ENCODE assay signal across 1 cellular context in the genomic region with DNA sequence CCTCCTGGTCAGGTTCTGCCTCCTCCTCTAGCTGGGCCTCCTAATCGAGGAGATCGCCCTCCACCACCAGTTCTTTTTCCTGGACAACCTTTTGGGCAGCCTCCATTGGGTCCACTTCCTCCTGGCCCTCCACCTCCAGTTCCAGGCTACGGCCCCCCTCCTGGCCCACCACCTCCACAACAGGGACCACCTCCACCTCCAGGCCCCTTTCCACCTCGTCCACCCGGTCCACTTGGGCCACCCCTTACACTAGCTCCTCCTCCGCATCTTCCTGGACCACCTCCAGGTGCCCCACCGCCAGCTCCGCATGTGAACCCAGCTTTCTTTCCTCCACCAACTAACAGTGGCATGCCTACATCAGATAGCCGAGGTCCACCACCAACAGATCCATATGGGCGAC.
TF ChIP-seq lines count a peak whose summit lies in the region.

No MANE protein-coding gene starts in this region.

TF ChIP-seq in IMR-90, 13 proteins besides CTCF, POLR2A, EP300 and RAD21:
- TF ChIP-seq, protein P1, sequence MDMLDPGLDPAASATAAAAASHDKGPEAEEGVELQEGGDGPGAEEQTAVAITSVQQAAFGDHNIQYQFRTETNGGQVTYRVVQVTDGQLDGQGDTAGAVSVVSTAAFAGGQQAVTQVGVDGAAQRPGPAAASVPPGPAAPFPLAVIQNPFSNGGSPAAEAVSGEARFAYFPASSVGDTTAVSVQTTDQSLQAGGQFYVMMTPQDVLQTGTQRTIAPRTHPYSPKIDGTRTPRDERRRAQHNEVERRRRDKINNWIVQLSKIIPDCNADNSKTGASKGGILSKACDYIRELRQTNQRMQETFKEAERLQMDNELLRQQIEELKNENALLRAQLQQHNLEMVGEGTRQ (IDR thresholded peaks at IDR 0.05; ENCODE audit: low read depth, low read length) = no peak
- TF ChIP-seq MAFK (IDR thresholded peaks at IDR 0.05; ENCODE audit: low read depth, low read length) (no peak), CEBPB (IDR thresholded peaks at IDR 0.05; ENCODE audit: low read depth, low read length) (no peak), MXI1 (IDR thresholded peaks at IDR 0.05; ENCODE audit: borderline replicate concordance, low read depth, low read length) (no peak), NFE2L2 (IDR thresholded peaks at IDR 0.05; ENCODE audit: low read depth, low read length) (no peak), BHLHE40 (IDR thresholded peaks at IDR 0.05; ENCODE audit: low read depth, low read length) (no peak), FOS (IDR thresholded peaks at IDR 0.05; ENCODE audit: low read depth, low read length) (no peak), SMC3 (IDR thresholded peaks at IDR 0.05; ENCODE audit: low read depth, low read length) (no peak), CHD1 (IDR thresholded peaks at IDR 0.05; ENCODE audit: low read depth, low read length) (no peak), RCOR1 (IDR thresholded peaks at IDR 0.05; ENCODE audit: insufficient replicate concordance, low read length) (no peak), RFX5 (IDR thresholded peaks at IDR 0.05; ENCODE audit: low read depth, low read length) (no peak), MAZ (IDR thresholded peaks at IDR 0.05; ENCODE audit: borderline replicate concordance, low read depth, low read length) (no peak)
- TF ChIP-seq, protein P2, sequence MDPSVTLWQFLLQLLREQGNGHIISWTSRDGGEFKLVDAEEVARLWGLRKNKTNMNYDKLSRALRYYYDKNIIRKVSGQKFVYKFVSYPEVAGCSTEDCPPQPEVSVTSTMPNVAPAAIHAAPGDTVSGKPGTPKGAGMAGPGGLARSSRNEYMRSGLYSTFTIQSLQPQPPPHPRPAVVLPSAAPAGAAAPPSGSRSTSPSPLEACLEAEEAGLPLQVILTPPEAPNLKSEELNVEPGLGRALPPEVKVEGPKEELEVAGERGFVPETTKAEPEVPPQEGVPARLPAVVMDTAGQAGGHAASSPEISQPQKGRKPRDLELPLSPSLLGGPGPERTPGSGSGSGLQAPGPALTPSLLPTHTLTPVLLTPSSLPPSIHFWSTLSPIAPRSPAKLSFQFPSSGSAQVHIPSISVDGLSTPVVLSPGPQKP (IDR thresholded peaks at IDR 0.05; ENCODE audit: borderline replicate concordance, low read depth, low read length) = no peak
